Comparison of ENCODE assay signal across 8 cellular contexts in genomic region chr10:129888784-129889616, GRCh38.
DNase-seq lines count a peak whose midpoint lies in the region; ATAC-seq, FAIRE-seq and TF ChIP-seq lines count a peak whose summit lies in the region.

No MANE protein-coding gene starts in this region.

- no peak overlapping the region for H3K27ac ChIP-seq in WERI-Rb-1
- H3K27ac ChIP-seq in endothelial cell of umbilical vein (ENCODE audit: insufficient read depth, low read depth, low read length) = no peak overlapping the region

- peak; percentile 40 for FAIRE-seq in endothelial cell of umbilical vein (lab: Jason Lieb, UNC)

- H3K4me2 ChIP-seq in endothelial cell of umbilical vein (ENCODE audit: insufficient read depth, low read length) = no peak overlapping the region

- H3K9ac ChIP-seq in endothelial cell of umbilical vein (replicated peaks; ENCODE audit: extremely low read depth, insufficient read depth, low read length) = no peak overlapping the region

- BruUV-seq in endothelial cell of umbilical vein (replicated peaks; lab: Mats Ljungman, UMichigan) = no TSS peak

- no peak overlapping the region for H2AFZ ChIP-seq in endothelial cell of umbilical vein (ENCODE audit: low read depth, low read length)

- DNase-seq in WERI-Rb-1 (peak; percentile 79), endothelial cell of umbilical vein (ENCODE audit: low read depth, low spot score) (peak; percentile 2), omental fat pad (ENCODE audit: low spot score) (no peak), NCI-H2107 (lab: John Stamatoyannopoulos, UW) (no peak)

- ATAC-seq in HG03103 (IDR thresholded peaks at IDR 0.05; ENCODE audit: low read depth, unreplicated experiment) (peak; percentile 89), omental fat pad (ENCODE audit: low FRiP score) (peak; percentile 58), GM21447 (IDR thresholded peaks at IDR 0.05; ENCODE audit: unreplicated experiment) (no peak), GM18520 (IDR thresholded peaks at IDR 0.05; ENCODE audit: unreplicated experiment) (no peak)

- intact Hi-C loops in endothelial cell of umbilical vein (cut with micrococcal nuclease) = loop anchor here (1.0 to 2.0 kb wide), 3 partner anchors 80 to 858 kb away; no protein-coding TSS in a partner anchor

- H3K9me1 ChIP-seq in endothelial cell of umbilical vein (replicated peaks; ENCODE audit: control insufficient read depth, extremely low read depth, insufficient read depth, low read length) = no peaks in the 10 kb centered on the region

- dilution Hi-C loops in endothelial cell of umbilical vein (cut with MboI; ENCODE audit: extremely low pct_ligation_motif_present, low sequenced_read_pairs) = no loop called here

- POLR2A ChIA-PET in endothelial cell of umbilical vein (lab: Charles Lee) = no interaction called here

- H3K4me1 ChIP-seq in endothelial cell of umbilical vein (ENCODE audit: control insufficient read depth, extremely low read depth, insufficient read depth, low read length) = no peaks in the 10 kb centered on the region

- H3K79me2 ChIP-seq in endothelial cell of umbilical vein (ENCODE audit: control insufficient read depth, insufficient read depth, low read length) = no peaks in the 10 kb centered on the region

- H4K20me1 ChIP-seq in endothelial cell of umbilical vein (replicated peaks; ENCODE audit: control insufficient read depth, extremely low read depth, insufficient read depth, low read length) = no peaks in the 10 kb centered on the region

- H3K36me3 ChIP-seq in WERI-Rb-1 (no peaks in the 10 kb centered on the region), endothelial cell of umbilical vein (ENCODE audit: control insufficient read depth in 2 of 2, extremely low read depth in 1 of 2, insufficient read depth in 2 of 2, low read length in 2 of 2) (no peaks in the 10 kb centered on the region)

- H3K27me3 ChIP-seq in WERI-Rb-1 (ENCODE audit: insufficient read depth, low read depth, severe bottlenecking) (no peaks in the 10 kb centered on the region), endothelial cell of umbilical vein (ENCODE audit: control insufficient read depth in 2 of 2, insufficient read depth in 2 of 2, low read length in 2 of 2) (no peaks in the 10 kb centered on the region)

- TF ChIP-seq CTCF in GM12875 (IDR thresholded peaks at IDR 0.05; ENCODE audit: borderline replicate concordance, insufficient read depth, low read depth, low read length) = peak; percentile 84
- peak; percentile 89 for TF ChIP-seq CTCF in WERI-Rb-1 (IDR thresholded peaks at IDR 0.05; ENCODE audit: low read depth, low read length)
- TF ChIP-seq CTCF in endothelial cell of umbilical vein (IDR thresholded peaks at IDR 0.05; ENCODE audit: extremely low read depth in 1 of 2, insufficient read depth in 1 of 2, low read depth in 1 of 2, low read length in 2 of 2) = peak; percentile 53 to 57
- peak in 1 of 3 donors; percentile 15 for TF ChIP-seq CTCF in omental fat pad (IDR thresholded peaks at IDR 0.05)

- CTCF ChIA-PET in endothelial cell of umbilical vein (lab: Charles Lee) = interaction anchor here (0.6 kb wide), 1 partner anchor 35 kb away, joined by 3 read pairs; no protein-coding TSS in a partner anchor

- H3K4me3 ChIP-seq in GM12875 (ENCODE audit: low read depth, low read length) (no peak overlapping the region), WERI-Rb-1 (ENCODE audit: low read depth, low read length) (no peak overlapping the region), endothelial cell of umbilical vein (replicated peaks in 1 of 3; ENCODE audit: insufficient read depth in 1 of 3, low read depth in 1 of 3, low read length in 3 of 3) (no peak overlapping the region)

- no peak for TF ChIP-seq POLR2A in endothelial cell of umbilical vein (IDR thresholded peaks at IDR 0.05; ENCODE audit: low read depth, low read length)

- H3K9me3 ChIP-seq in WERI-Rb-1 (ENCODE audit: severe bottlenecking) = no peaks in the 10 kb centered on the region
- no peaks in the 10 kb centered on the region for H3K9me3 ChIP-seq in endothelial cell of umbilical vein (replicated peaks; ENCODE audit: control insufficient read depth, insufficient read depth, low read length)

TF ChIP-seq in endothelial cell of umbilical vein, 7 proteins besides CTCF, POLR2A, EP300 and RAD21:
- TF ChIP-seq MYC (IDR thresholded peaks at IDR 0.05; ENCODE audit: low read depth, low read length) (no peak), JUN (IDR thresholded peaks at IDR 0.05; ENCODE audit: borderline replicate concordance, insufficient read depth, insufficient read length, low read depth) (no peak), FOS (IDR thresholded peaks at IDR 0.05; ENCODE audit: borderline replicate concordance, insufficient read depth, low read length) (no peak), POLR2AphosphoS5 (IDR thresholded peaks at IDR 0.05; ENCODE audit: insufficient read depth, low read depth, low read length) (no peak), GATA2 (IDR thresholded peaks at IDR 0.05; ENCODE audit: insufficient read depth, insufficient read length, low read depth, low read length) (no peak), EZH2 (IDR thresholded peaks at IDR 0.05; ENCODE audit: borderline replicate concordance, low read depth, low read length, severe bottlenecking) (no peak), MAX (IDR thresholded peaks at IDR 0.05; ENCODE audit: insufficient read depth, insufficient read length) (no peak)

Comparison
In these comparisons a context has a peak if more than half of its experiments do, and no peak if none do; other contexts are left out.
1. ATAC-seq: peak in HG03103 (single experiment) and omental fat pad (single experiment); none in GM21447 (single experiment) and GM18520 (single experiment).
2. DNase-seq: peak in WERI-Rb-1 (single experiment) and endothelial cell of umbilical vein (single experiment); none in omental fat pad (single experiment) and NCI-H2107 (single experiment).